1 cellular context compared by ENCODE assay signal in the genomic region with DNA sequence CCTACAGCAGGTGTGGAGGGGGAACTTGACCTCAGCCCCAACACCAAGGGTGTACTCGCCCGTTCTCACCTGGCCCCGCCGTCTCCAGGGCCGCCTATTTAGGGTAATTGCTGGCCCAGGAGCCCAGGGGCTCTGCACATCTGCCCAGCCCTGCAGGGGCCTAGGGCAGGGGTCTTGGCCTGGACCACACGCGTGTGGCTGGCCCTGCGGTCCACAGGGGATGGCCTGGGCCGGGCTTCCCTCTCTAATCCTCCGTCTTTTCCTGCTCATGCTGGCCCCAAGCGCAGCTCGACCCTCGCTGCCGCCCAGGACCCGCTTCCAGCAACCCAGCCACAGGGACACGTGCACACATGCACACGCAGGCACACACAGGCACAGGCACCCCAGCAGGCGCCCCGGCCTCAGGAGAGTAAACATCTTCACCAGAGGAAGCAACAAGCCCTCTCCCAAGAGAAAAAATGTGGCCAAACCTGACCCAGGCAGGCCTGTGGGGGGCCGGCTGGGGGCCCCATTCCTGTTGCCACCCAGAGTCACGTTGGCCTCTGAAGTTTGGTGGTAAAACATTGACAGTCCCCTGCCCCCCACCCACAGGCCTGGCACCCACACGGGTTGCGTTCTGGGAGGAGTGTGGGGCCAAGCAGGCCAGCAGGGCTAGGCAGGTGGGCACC.
TF ChIP-seq lines count a peak whose summit lies in the region.

No MANE protein-coding gene starts in this region.

TF ChIP-seq in H1, 55 proteins besides CTCF, POLR2A, EP300 and RAD21:
- TF ChIP-seq, protein P1, sequence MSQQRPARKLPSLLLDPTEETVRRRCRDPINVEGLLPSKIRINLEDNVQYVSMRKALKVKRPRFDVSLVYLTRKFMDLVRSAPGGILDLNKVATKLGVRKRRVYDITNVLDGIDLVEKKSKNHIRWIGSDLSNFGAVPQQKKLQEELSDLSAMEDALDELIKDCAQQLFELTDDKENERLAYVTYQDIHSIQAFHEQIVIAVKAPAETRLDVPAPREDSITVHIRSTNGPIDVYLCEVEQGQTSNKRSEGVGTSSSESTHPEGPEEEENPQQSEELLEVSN (IDR thresholded peaks at IDR 0.05), result peak; percentile 39; the same call in 1 of the 2 replicates
- TF ChIP-seq SUZ12 (IDR thresholded peaks at IDR 0.05; ENCODE audit: low read length) (0 out of 2 replicates have a peak, but pooled peaks have one; percentile 26), KDM4A (IDR thresholded peaks at IDR 0.05; ENCODE audit: low read depth, low read length, severe bottlenecking) (no peak), MAFK (IDR thresholded peaks at IDR 0.05; ENCODE audit: low read depth, low read length) (no peak), TCF12 (IDR thresholded peaks at IDR 0.05; ENCODE audit: low read depth, low read length) (no peak), CTBP2 (IDR thresholded peaks at IDR 0.05; ENCODE audit: borderline replicate concordance, insufficient read depth, insufficient read length, low read length) (no peak), BRCA1 (IDR thresholded peaks at IDR 0.05; ENCODE audit: low read depth, low read length) (no peak)
- TF ChIP-seq, protein P2, sequence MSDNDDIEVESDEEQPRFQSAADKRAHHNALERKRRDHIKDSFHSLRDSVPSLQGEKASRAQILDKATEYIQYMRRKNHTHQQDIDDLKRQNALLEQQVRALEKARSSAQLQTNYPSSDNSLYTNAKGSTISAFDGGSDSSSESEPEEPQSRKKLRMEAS (IDR thresholded peaks at IDR 0.05), result peak; percentile 31; the same call in 1 of the 2 replicates
